ENCODE assay signal across 11 cellular contexts in genomic region chr22:37635157-37635556, GRCh38. TPM values are rescaled to one million over a fixed set of nuclear protein-coding genes. Genes with fewer than 3 reads are reported as not detected.
DNase-seq lines count a peak whose midpoint lies in the region; ATAC-seq, FAIRE-seq and TF ChIP-seq lines count a peak whose summit lies in the region.
"Had no signal": no experiment of that assay in that cellular context is flagged by ENCODE, and none has a peak within 500 bp of the region (broad histone marks: within the 10 kb centered on the region; RNA-seq: fewer than 3 reads in every experiment).

No MANE protein-coding gene starts in this region.

- H3K4me1 Mint-ChIP-seq in astrocyte (ENCODE audit: low read depth, unreplicated experiment): peaks cover 32% of the 10 kb centered on the region

- peaks cover 15% of the 10 kb centered on the region for H3K79me1 ChIP-seq in trophoblast cell (ENCODE audit: low read length)

- no peak overlapping the region for H2BK12ac ChIP-seq in trophoblast cell (ENCODE audit: low read length)

- no peak overlapping the region for H4K8ac ChIP-seq in trophoblast cell (ENCODE audit: low read depth, low read length)

- no peak overlapping the region for H3K9ac ChIP-seq in Karpas-422 (ENCODE audit: low read length)
- H3K9ac ChIP-seq in astrocyte (ENCODE audit: low read length): no peak overlapping the region
- no peak overlapping the region for H3K9ac ChIP-seq in trophoblast cell (ENCODE audit: low read length)

- H3K9me2 ChIP-seq in Karpas-422 (replicated peaks; ENCODE audit: insufficient read depth, low read length): no peaks in the 10 kb centered on the region

- WGBS in trophoblast cell (ENCODE audit: extremely low coverage, insufficient coverage, insufficient read length): no CpG with 5 or more reads among the region's 7 CpGs

- H3K4me3 Mint-ChIP-seq in astrocyte (ENCODE audit: unreplicated experiment): no peak overlapping the region

- no peaks in the 10 kb centered on the region for H3K9me3 Mint-ChIP-seq in astrocyte (ENCODE audit: unreplicated experiment)
- H3K9me3 Mint-ChIP-seq: activated naive CD4-positive, alpha-beta T cell treated with anti-CD3 and anti-CD28 coated beads, Interleukin-2, amount 50 U/mL, for 24 hours had no signal

- H4K20me1 ChIP-seq in Karpas-422 (ENCODE audit: insufficient read depth, low read depth, low read length): no peaks in the 10 kb centered on the region
- no peaks in the 10 kb centered on the region for H4K20me1 ChIP-seq in astrocyte (ENCODE audit: insufficient read depth, low read length)

- no peaks in the 10 kb centered on the region for H3K27me3 Mint-ChIP-seq in astrocyte (ENCODE audit: low read depth, unreplicated experiment)
- H3K27me3 Mint-ChIP-seq: activated naive CD4-positive, alpha-beta T cell treated with anti-CD3 and anti-CD28 coated beads, Interleukin-2, amount 50 U/mL, for 24 hours had no signal

- H3K4me1 ChIP-seq in Karpas-422 (ENCODE audit: low read length): peaks cover 53% of the 10 kb centered on the region
- peaks cover 46% of the 10 kb centered on the region for H3K4me1 ChIP-seq in astrocyte (ENCODE audit: insufficient read depth, low read length)
- H3K4me1 ChIP-seq in trophoblast cell (ENCODE audit: control insufficient read depth in 1 of 2, insufficient read depth in 2 of 2, low read length in 2 of 2): peaks cover 21 to 27% of the 10 kb centered on the region in 2 experiments

- peak overlapping the region; percentile 30 for H4K91ac ChIP-seq in trophoblast cell (ENCODE audit: low read depth, low read length)

- H3K18ac ChIP-seq in trophoblast cell (ENCODE audit: low read length): no peak overlapping the region

- H3K4me3 ChIP-seq in Karpas-422 (ENCODE audit: low read length) (no peak overlapping the region), astrocyte (ENCODE audit: insufficient read depth, low read depth, low read length) (no peak overlapping the region), trophoblast cell (ENCODE audit: low read depth, low read length) (no peak overlapping the region)
- H3K4me3 ChIP-seq: lung had no signal

- ATAC-seq in GM18517 (IDR thresholded peaks at IDR 0.05; ENCODE audit: unreplicated experiment): no peak
- ATAC-seq in GM18520 (IDR thresholded peaks at IDR 0.05; ENCODE audit: unreplicated experiment): no peak

- no peak overlapping the region for H2BK5ac ChIP-seq in trophoblast cell (ENCODE audit: low read depth, low read length, poor library complexity)

- H3K27ac Mint-ChIP-seq in astrocyte (ENCODE audit: unreplicated experiment): no peak overlapping the region

- H2AFZ ChIP-seq in Karpas-422 (ENCODE audit: low read length): no peak overlapping the region
- H2AFZ ChIP-seq in astrocyte (ENCODE audit: low read depth, low read length): no peak overlapping the region
- no peak overlapping the region for H2AFZ ChIP-seq in trophoblast cell (ENCODE audit: insufficient read depth, low read length, poor library complexity)

- H3K79me2 ChIP-seq in Karpas-422 (ENCODE audit: low read length): peaks cover 5% of the 10 kb centered on the region
- H3K79me2 ChIP-seq in astrocyte (ENCODE audit: insufficient read depth, low read length): no peaks in the 10 kb centered on the region
- H3K79me2 ChIP-seq in trophoblast cell (ENCODE audit: control insufficient read depth, insufficient read depth, low read length, poor library complexity): peaks cover 2% of the 10 kb centered on the region

- H4K12ac ChIP-seq in trophoblast cell (ENCODE audit: low read depth, low read length): no peak overlapping the region

- H3K4ac ChIP-seq in trophoblast cell (ENCODE audit: low read depth, low read length): no peak overlapping the region

- H3K27me3 ChIP-seq in Karpas-422 (ENCODE audit: low read length) (no peaks in the 10 kb centered on the region), astrocyte (ENCODE audit: insufficient read depth, low read length) (no peaks in the 10 kb centered on the region), trophoblast cell (ENCODE audit: insufficient read depth, low read length) (no peaks in the 10 kb centered on the region)

- TF ChIP-seq CTCF in astrocyte (IDR thresholded peaks at IDR 0.05; ENCODE audit: insufficient read depth, low read depth, low read length): no peak

- H3K14ac ChIP-seq in trophoblast cell (ENCODE audit: low read length): no peak overlapping the region

- FAIRE-seq in astrocyte (lab: Jason Lieb, UNC): no peak

- H3K23ac ChIP-seq in trophoblast cell (ENCODE audit: low read length): no peak overlapping the region

- H2AK5ac ChIP-seq in trophoblast cell (ENCODE audit: low read length): no peak overlapping the region

- H3K4me2 ChIP-seq in Karpas-422 (ENCODE audit: low read depth, low read length, poor library complexity, severe bottlenecking) (no peak overlapping the region), astrocyte (ENCODE audit: low read length) (peak overlapping the region; percentile 79), trophoblast cell (ENCODE audit: low read length) (no peak overlapping the region)

- DNase-seq in Karpas-422 (no peak), astrocyte (ENCODE audit: low read depth) (no peak), trophoblast cell (no peak), NCI-H2227 treated with DMSO at 0.1 percent for 48 hours (lab: John Stamatoyannopoulos, UW) (no peak)
- DNase-seq: NCI-H510A; stimulated activated CD4-positive, alpha-beta T cell treated with anti-CD3 and anti-CD28 coated beads, Interleukin-12 subunit alpha, Interleukin-12 subunit beta, amount 100 ng/mL, for 4 hours; T1000 had no signal

- peaks cover 4% of the 10 kb centered on the region for H3K36me3 Mint-ChIP-seq in astrocyte (ENCODE audit: low read depth, unreplicated experiment)
- H3K36me3 Mint-ChIP-seq: activated naive CD4-positive, alpha-beta T cell treated with anti-CD3 and anti-CD28 coated beads, Interleukin-2, amount 50 U/mL, for 24 hours had no signal

- H3K36me3 ChIP-seq in Karpas-422 (ENCODE audit: insufficient read depth, low read length) (peaks cover 5% of the 10 kb centered on the region; the same call in 1 of the 2 replicates), astrocyte (ENCODE audit: insufficient read depth, low read length) (no peaks in the 10 kb centered on the region), trophoblast cell (ENCODE audit: control insufficient read depth in 1 of 2, insufficient read depth in 2 of 2, low read length in 2 of 2) (peaks cover 22 to 24% of the 10 kb centered on the region in 2 experiments)

- H3K9me3 ChIP-seq in Karpas-422 (ENCODE audit: low read length): no peaks in the 10 kb centered on the region
- H3K9me3 ChIP-seq in astrocyte (ENCODE audit: insufficient read depth, low read depth, low read length): no peaks in the 10 kb centered on the region
- H3K9me3 ChIP-seq in trophoblast cell (ENCODE audit: insufficient read depth, low read depth, low read length): peaks cover 2% of the 10 kb centered on the region

- H2BK120ac ChIP-seq in trophoblast cell (ENCODE audit: insufficient read depth, low read length, poor library complexity): no peak overlapping the region

- H3K27ac ChIP-seq in Karpas-422 (ENCODE audit: low read length) (peak overlapping the region; percentile 90), astrocyte (ENCODE audit: low read depth, low read length) (no peak overlapping the region), trophoblast cell (ENCODE audit: low read depth, low read length) (no peak overlapping the region)

RNA-seq across cellular contexts. Expression of gene SH3BP1, which starts 4.3 kb away (rescaled TPM):
- 43.2 and 50.4 TPM in 2 replicates for total RNA-seq in Karpas-422 (2014; rRNA removed; shearing (Covaris generic); ENCODE audit: low replicate concordance)
- total RNA-seq in astrocyte: 26.5 and 31.6 TPM in 2 replicates
- 34.1 and 35.7 TPM in 2 replicates for polyA plus RNA-seq in trophoblast cell (2013)

RNA-seq across cellular contexts. Expression of gene PDXP, which starts 23.4 kb away (rescaled TPM):
- 75.3 and 78.9 TPM in 2 replicates for total RNA-seq in Karpas-422 (2014; rRNA removed; shearing (Covaris generic); ENCODE audit: low replicate concordance)
- 18.9 and 22.4 TPM in 2 replicates for total RNA-seq in astrocyte
- polyA plus RNA-seq in trophoblast cell (2013): 5.5 and 5.8 TPM in 2 replicates

RNA-seq across cellular contexts. Expression of gene GGA1, which starts 26.5 kb away (rescaled TPM):
- total RNA-seq in Karpas-422 (2014; rRNA removed; shearing (Covaris generic); ENCODE audit: low replicate concordance): 64.3 and 97.3 TPM in 2 replicates
- total RNA-seq in astrocyte: 39.9 and 43.1 TPM in 2 replicates
- polyA plus RNA-seq in trophoblast cell (2013): 31.8 and 32.0 TPM in 2 replicates

RNA-seq across cellular contexts. Expression of gene LGALS1, which starts 40.3 kb away (rescaled TPM):
- total RNA-seq in Karpas-422 (2014; rRNA removed; shearing (Covaris generic); ENCODE audit: low replicate concordance): 288 and 308 TPM in 2 replicates
- total RNA-seq in astrocyte: 240 and 260 TPM in 2 replicates
- 6.6 and 7.0 TPM in 2 replicates for polyA plus RNA-seq in trophoblast cell (2013)

RNA-seq across cellular contexts. Expression of gene NOL12, which starts 51.0 kb away (rescaled TPM):
- 12.3 and 48.1 TPM in 2 replicates for total RNA-seq in Karpas-422 (2014; rRNA removed; shearing (Covaris generic); ENCODE audit: low replicate concordance)
- total RNA-seq in astrocyte: 17.9 and 18.1 TPM in 2 replicates
- 17.0 and 18.8 TPM in 2 replicates for polyA plus RNA-seq in trophoblast cell (2013)
